Comparison of ENCODE assay signal across 1 cellular context in the genomic region with DNA sequence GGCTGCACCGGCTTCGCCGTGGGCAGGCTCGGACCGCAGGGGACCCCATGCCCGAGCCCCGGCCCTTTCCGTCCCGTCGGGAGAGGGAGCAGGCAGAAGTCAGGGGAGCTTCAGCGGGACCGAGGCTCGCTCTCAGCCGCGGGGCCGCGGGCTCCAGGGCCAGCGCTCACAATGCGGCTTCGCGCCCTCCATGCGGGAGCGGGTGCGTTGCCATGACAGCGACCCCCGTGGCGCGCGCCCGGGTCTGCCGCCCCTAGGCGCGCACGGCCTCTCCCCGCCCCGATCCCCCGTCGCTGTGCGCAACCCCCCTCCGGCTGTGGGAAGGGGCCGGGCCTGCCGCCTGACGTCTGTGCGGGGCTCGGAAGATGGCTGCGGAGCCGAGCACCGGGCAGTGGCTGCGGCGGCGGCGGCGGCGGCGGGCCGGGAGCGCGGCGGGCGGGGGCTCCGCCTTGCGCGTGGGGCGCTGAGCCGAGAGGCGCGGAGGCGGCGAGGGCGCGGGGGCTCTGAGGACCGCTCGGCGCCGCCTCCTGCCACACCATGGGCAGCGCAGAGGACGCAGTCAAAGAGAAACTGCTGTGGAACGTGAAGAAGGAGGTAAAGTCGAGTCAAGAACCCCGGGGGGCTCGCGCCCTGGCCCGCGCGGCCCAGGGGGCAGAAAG.
TF ChIP-seq lines count a peak whose summit lies in the region.

TSS of gene SGSM2 (plus strand) at position 350 of the 659 bp plus-strand sequence. CDS start at position 538, 188 bp downstream.

TF ChIP-seq in SK-N-SH treated with all-trans-retinoic acid at 6 μM for 48 hours, 23 proteins besides CTCF, POLR2A, EP300 and RAD21 (continued from another document):
- TF ChIP-seq, protein P1, sequence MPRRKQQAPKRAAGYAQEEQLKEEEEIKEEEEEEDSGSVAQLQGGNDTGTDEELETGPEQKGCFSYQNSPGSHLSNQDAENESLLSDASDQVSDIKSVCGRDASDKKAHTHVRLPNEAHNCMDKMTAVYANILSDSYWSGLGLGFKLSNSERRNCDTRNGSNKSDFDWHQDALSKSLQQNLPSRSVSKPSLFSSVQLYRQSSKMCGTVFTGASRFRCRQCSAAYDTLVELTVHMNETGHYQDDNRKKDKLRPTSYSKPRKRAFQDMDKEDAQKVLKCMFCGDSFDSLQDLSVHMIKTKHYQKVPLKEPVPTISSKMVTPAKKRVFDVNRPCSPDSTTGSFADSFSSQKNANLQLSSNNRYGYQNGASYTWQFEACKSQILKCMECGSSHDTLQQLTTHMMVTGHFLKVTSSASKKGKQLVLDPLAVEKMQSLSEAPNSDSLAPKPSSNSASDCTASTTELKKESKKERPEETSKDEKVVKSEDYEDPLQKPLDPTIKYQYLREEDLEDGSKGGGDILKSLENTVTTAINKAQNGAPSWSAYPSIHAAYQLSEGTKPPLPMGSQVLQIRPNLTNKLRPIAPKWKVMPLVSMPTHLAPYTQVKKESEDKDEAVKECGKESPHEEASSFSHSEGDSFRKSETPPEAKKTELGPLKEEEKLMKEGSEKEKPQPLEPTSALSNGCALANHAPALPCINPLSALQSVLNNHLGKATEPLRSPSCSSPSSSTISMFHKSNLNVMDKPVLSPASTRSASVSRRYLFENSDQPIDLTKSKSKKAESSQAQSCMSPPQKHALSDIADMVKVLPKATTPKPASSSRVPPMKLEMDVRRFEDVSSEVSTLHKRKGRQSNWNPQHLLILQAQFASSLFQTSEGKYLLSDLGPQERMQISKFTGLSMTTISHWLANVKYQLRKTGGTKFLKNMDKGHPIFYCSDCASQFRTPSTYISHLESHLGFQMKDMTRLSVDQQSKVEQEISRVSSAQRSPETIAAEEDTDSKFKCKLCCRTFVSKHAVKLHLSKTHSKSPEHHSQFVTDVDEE (CRISPR knock-in tag; IDR thresholded peaks at IDR 0.05): no peak
- no peak for TF ChIP-seq ZC3H10 (CRISPR knock-in tag; IDR thresholded peaks at IDR 0.05)
- no peak for TF ChIP-seq ARNTL (CRISPR knock-in tag; IDR thresholded peaks at IDR 0.05; ENCODE audit: borderline replicate concordance, low read depth)
